Comparison of ENCODE assay signal across 19 cellular contexts in the genomic region with DNA sequence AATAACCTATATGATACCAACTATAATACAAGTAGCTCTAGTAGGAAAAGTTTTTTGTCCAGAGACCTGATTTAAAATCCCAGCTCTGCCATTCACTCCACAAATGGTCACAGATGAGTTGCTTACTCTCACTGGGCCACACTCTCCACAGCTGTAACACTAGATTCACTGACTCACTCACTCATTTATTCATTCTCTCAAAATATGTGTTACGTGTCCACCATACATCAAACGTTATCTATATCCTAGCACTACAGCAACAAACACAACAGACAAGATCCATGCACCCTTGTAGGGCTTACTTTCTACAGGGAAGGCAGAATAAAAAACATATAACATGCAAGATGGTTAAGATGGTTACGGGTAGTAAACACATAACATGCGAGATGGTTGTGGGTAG.
"Had no signal": no experiment of that assay in that cellular context is flagged by ENCODE, and none has a peak within 500 bp of the region (broad histone marks: within the 10 kb centered on the region; RNA-seq: fewer than 3 reads in every experiment).

No MANE protein-coding gene starts in this region.

- H3K27ac ChIP-seq: parathyroid adenoma, prostate gland had no signal

- DNase-seq: dorsolateral prefrontal cortex; effector CD8-positive, alpha-beta T cell; hypothalamus; kidney glomerular epithelial cell; midbrain; occipital lobe; retina; stimulated activated CD4-positive, alpha-beta T cell treated with anti-CD3 and anti-CD28 coated beads, Interleukin-2, amount 100 ng/mL, for 24 hours; stimulated activated CD4-positive, alpha-beta T cell treated with anti-CD3 and anti-CD28 coated beads, Interleukin-4, amount 100 ng/mL, for 4 hours; stimulated activated naive CD4-positive, alpha-beta T cell; stomach; substantia nigra; transverse colon had no signal

- H3K4me1 ChIP-seq: parathyroid adenoma, prostate gland had no signal

- H2AFZ ChIP-seq: parathyroid adenoma had no signal

- H3K9ac ChIP-seq: parathyroid adenoma had no signal

- H3K9me3 ChIP-seq: prostate gland, stomach, thoracic aorta, transverse colon had no signal

- H3K36me3 ChIP-seq: prostate gland, transverse colon had no signal

- H3K4me3 ChIP-seq: coronary artery, dorsolateral prefrontal cortex, heart left ventricle, prostate gland, stomach, thoracic aorta, transverse colon had no signal

- H3K9me3 Mint-ChIP-seq: natural killer cell treated with Interleukin-12 subunit alpha and Interleukin-12 subunit beta and Interleukin-15 and Interleukin-18, amount 100 ng/mL, for 72 hours had no signal

- H3K27me3 ChIP-seq: dorsolateral prefrontal cortex, heart left ventricle, stomach, transverse colon had no signal

- H3K79me2 ChIP-seq: parathyroid adenoma had no signal

- ATAC-seq: natural killer cell treated with Interleukin-12 subunit alpha and Interleukin-12 subunit beta and Interleukin-15 and Interleukin-18, amount 100 ng/mL, for 72 hours had no signal

- H3K27me3 Mint-ChIP-seq: natural killer cell treated with Interleukin-12 subunit alpha and Interleukin-12 subunit beta and Interleukin-15 and Interleukin-18, amount 100 ng/mL, for 72 hours had no signal

- H3K4me3 Mint-ChIP-seq: natural killer cell treated with Interleukin-12 subunit alpha and Interleukin-12 subunit beta and Interleukin-15 and Interleukin-18, amount 100 ng/mL, for 72 hours had no signal
